Comparison of ENCODE assay signal across 20 cellular contexts in the genomic region with DNA sequence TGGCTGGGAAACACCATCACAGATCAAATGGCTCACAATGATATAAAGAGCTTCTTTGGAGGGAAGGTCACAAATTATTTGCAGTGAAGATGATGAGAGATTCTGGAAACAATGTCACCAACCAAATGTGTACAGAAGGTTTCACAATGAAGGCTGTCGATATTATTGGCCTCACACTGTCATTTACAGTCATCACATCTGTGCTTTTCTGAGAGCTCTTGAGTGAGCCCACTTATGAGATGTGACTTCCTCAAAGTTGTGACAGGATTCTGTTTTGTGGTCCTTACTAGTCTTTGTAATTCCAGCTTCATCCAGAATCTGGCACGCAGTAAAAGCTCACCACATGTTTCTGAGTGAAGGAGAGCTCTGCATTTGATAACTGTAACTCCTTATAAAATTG.
DNase-seq lines count a peak whose midpoint lies in the region; ATAC-seq, FAIRE-seq and TF ChIP-seq lines count a peak whose summit lies in the region.
"Had no signal": no experiment of that assay in that cellular context is flagged by ENCODE, and none has a peak within 500 bp of the region (broad histone marks: within the 10 kb centered on the region; RNA-seq: fewer than 3 reads in every experiment).

No MANE protein-coding gene starts in this region.

- TF ChIP-seq POLR2A in K562 (conservative IDR thresholded peaks at IDR 0.05), result no peak

- ATAC-seq in GM21717 (IDR thresholded peaks at IDR 0.05; ENCODE audit: unreplicated experiment) (peak; percentile 59), HG03469 (IDR thresholded peaks at IDR 0.05; ENCODE audit: unreplicated experiment) (peak; percentile 57), K562 (no peak)
- ATAC-seq: Panc1 had no signal

- H3K9ac ChIP-seq in K562 (ENCODE audit: insufficient read depth in 1 of 2, low read depth in 2 of 2, low read length in 2 of 2) (no peak overlapping the region), MM.1S (ENCODE audit: low read length) (no peak overlapping the region)

- no peak overlapping the region for H3K4me2 ChIP-seq in K562 (ENCODE audit: insufficient read depth, low read length)
- no peak overlapping the region for H3K4me2 ChIP-seq in MM.1S (ENCODE audit: low read depth, low read length)

- TF ChIP-seq CTCF in K562 (IDR thresholded peaks at IDR 0.05 in 2 of 3, conservative IDR thresholded peaks at IDR 0.05 in 1 of 3; ENCODE audit: insufficient read depth in 2 of 3, low read depth in 1 of 3, low read length in 3 of 3) (no peak), MM.1S (IDR thresholded peaks at IDR 0.05; ENCODE audit: low read length) (no peak)

- TF ChIP-seq RAD21 in K562 (CRISPR knock-in tag; conservative IDR thresholded peaks at IDR 0.05 in 1 of 2, IDR thresholded peaks at IDR 0.05 in 1 of 2), result no peak

- intact Hi-C loops in K562 (cut with micrococcal nuclease), result no loop called here

- H3K4me1 ChIP-seq in K562 (replicated peaks in 1 of 2; ENCODE audit: control insufficient read depth in 2 of 2, insufficient read depth in 2 of 2, low read length in 2 of 2), result no peaks in the 10 kb centered on the region
- no peaks in the 10 kb centered on the region for H3K4me1 ChIP-seq in MM.1S (ENCODE audit: low read length)
- H3K4me1 ChIP-seq: SJSA1 had no signal

- H3K9me1 ChIP-seq in K562 (ENCODE audit: control insufficient read depth, insufficient read depth, low read length), result no peaks in the 10 kb centered on the region

- H3K36me3 ChIP-seq in K562 (ENCODE audit: control insufficient read depth, insufficient read depth, low read length) (no peaks in the 10 kb centered on the region), MM.1S (replicated peaks; ENCODE audit: insufficient read depth, low read length) (no peaks in the 10 kb centered on the region)
- H3K36me3 ChIP-seq: SJSA1 had no signal

- peak; percentile 49 for FAIRE-seq in GM18507 (lab: Jason Lieb, UNC)
- peak; percentile 56 for FAIRE-seq in K562 (lab: Jason Lieb, UNC)
- FAIRE-seq: HTR-8/SVneo had no signal

- H3K4me3 ChIP-seq in K562, result no peak overlapping the region
- no peak overlapping the region for H3K4me3 ChIP-seq in MM.1S (ENCODE audit: low read length)
- H3K4me3 ChIP-seq: SJSA1 had no signal

- CTCF ChIA-PET in K562 (lab: Yijun Ruan, JAX; ENCODE audit: low intra/inter-chr PET ratio), result no interaction called here

- H3K27ac ChIP-seq in K562 (ENCODE audit: extremely low read depth, low read depth, low read length), result no peak overlapping the region
- no peak overlapping the region for H3K27ac ChIP-seq in MM.1S (ENCODE audit: low read length)
- H3K27ac ChIP-seq: SJSA1 had no signal

- no peaks in the 10 kb centered on the region for H4K20me1 ChIP-seq in K562 (replicated peaks; ENCODE audit: control insufficient read depth, insufficient read depth, low read length)
- H4K20me1 ChIP-seq in MM.1S (ENCODE audit: insufficient read depth, low read length), result no peaks in the 10 kb centered on the region

- H3K27me3 ChIP-seq in K562 (ENCODE audit: control insufficient read depth in 2 of 2, insufficient read depth in 2 of 2, low read length in 2 of 2) (no peaks in the 10 kb centered on the region), MM.1S (replicated peaks; ENCODE audit: insufficient read depth, low read length) (no peaks in the 10 kb centered on the region)
- H3K27me3 ChIP-seq: SJSA1 had no signal

- 0% methylated on average over 2 of the region's 2 CpGs for WGBS in K562 (ENCODE audit: insufficient coverage, low coverage, missing lambda C conversion rate)

- POLR2A ChIA-PET in K562 (lab: Yijun Ruan, JAX), result interaction anchor here (0.6 to 0.8 kb wide), 3 partner anchors 12 to 66 kb away, joined by 3 read pairs; no protein-coding TSS in a partner anchor

- DNase-seq in GM18507 (ENCODE audit: extremely low spot score, insufficient read length, low read depth) (no peak), K562 (ENCODE audit: extremely low read depth in 1 of 4, low spot score in 3 of 4) (no peak), MM.1S (no peak), NCI-H1436 treated with DMSO at 0.1 percent for 48 hours (lab: John Stamatoyannopoulos, UW) (no peak)
- no peak for DNase-seq in activated CD4-positive, alpha-beta T cell treated with anti-CD3 and anti-CD28 coated beads for 1 hour
- DNase-seq: ACHN, C1 segment of cervical spinal cord, DND-41, H9, Kasumi-1, NCI-H1105, NCI-H187 treated with DMSO at 0.1 percent for 48 hours, NCI-H2171 treated with DMSO at 0.1 percent for 48 hours, NCI-H446, NCI-H526 treated with DMSO at 0.1 percent for 48 hours had no signal

- in situ Hi-C loops in K562 (cut with MboI), result no loop called here

- TF ChIP-seq EP300 in K562 (IDR thresholded peaks at IDR 0.05; ENCODE audit: low read length), result no peak

- H3K79me2 ChIP-seq in K562 (ENCODE audit: control insufficient read depth, insufficient read depth, low read length) (no peaks in the 10 kb centered on the region), MM.1S (ENCODE audit: low read length) (no peaks in the 10 kb centered on the region)

- no peaks in the 10 kb centered on the region for H3K9me2 ChIP-seq in MM.1S (replicated peaks; ENCODE audit: insufficient read depth, low read length)

- no peaks in the 10 kb centered on the region for H3K9me3 ChIP-seq in K562 (replicated peaks; ENCODE audit: control insufficient read depth, insufficient read depth, low read depth, low read length)
- no peaks in the 10 kb centered on the region for H3K9me3 ChIP-seq in MM.1S (replicated peaks; ENCODE audit: insufficient read depth, low read length)
- H3K9me3 ChIP-seq: SJSA1 had no signal

- no peaks in the 10 kb centered on the region for H3F3A ChIP-seq in MM.1S (ENCODE audit: insufficient read depth, low read length)

- BruUV-seq in K562 (replicated peaks; lab: Mats Ljungman, UMichigan), result no TSS peak

- H2AFZ ChIP-seq in K562 (ENCODE audit: low read depth, low read length) (no peak overlapping the region), MM.1S (ENCODE audit: low read length) (no peak overlapping the region)

TF ChIP-seq in K562, 482 proteins besides CTCF, POLR2A, EP300 and RAD21:
- TF ChIP-seq, protein P1, sequence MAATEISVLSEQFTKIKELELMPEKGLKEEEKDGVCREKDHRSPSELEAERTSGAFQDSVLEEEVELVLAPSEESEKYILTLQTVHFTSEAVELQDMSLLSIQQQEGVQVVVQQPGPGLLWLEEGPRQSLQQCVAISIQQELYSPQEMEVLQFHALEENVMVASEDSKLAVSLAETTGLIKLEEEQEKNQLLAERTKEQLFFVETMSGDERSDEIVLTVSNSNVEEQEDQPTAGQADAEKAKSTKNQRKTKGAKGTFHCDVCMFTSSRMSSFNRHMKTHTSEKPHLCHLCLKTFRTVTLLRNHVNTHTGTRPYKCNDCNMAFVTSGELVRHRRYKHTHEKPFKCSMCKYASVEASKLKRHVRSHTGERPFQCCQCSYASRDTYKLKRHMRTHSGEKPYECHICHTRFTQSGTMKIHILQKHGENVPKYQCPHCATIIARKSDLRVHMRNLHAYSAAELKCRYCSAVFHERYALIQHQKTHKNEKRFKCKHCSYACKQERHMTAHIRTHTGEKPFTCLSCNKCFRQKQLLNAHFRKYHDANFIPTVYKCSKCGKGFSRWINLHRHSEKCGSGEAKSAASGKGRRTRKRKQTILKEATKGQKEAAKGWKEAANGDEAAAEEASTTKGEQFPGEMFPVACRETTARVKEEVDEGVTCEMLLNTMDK (IDR thresholded peaks at IDR 0.05; ENCODE audit: borderline replicate concordance, insufficient read depth, low read depth, low read length, poor library complexity, severe bottlenecking), result no peak
- TF ChIP-seq RBM15 (IDR thresholded peaks at IDR 0.05; ENCODE audit: insufficient read depth, low read length) (no peak), ZNF57 (CRISPR knock-in tag; IDR thresholded peaks at IDR 0.05) (no peak), ARID1B (IDR thresholded peaks at IDR 0.05) (no peak), PTTG1 (tag; IDR thresholded peaks at IDR 0.05; ENCODE audit: low read depth) (no peak), NUFIP1 (IDR thresholded peaks at IDR 0.05; ENCODE audit: partially characterized antibody) (no peak), POLR2G (IDR thresholded peaks at IDR 0.05; ENCODE audit: low read depth, low read length) (no peak)
TF ChIP-seq in K562: peak in this region for 0.
